Comparison of ENCODE assay signal across 1 cellular context in the genomic region with DNA sequence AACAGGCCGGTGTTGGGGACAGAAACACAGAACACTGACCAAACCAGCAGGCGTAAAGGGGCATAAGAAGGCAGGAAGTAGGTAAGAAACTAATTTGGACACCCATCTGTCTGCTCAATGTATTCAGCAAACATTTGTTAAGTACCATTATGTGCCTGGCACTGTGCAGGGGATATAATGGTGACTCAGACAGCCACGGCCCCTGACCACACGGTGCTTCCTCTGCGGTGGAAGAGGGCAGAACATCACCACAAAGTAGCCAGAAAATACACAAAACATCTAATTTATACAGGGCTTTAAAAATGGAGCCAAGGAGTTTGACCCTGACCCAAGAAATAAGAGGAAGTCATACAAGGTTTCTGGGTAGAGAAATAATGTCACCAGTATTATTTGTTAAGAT.
TF ChIP-seq lines count a peak whose summit lies in the region.

No MANE protein-coding gene starts in this region.

TF ChIP-seq in IMR-90, 13 proteins besides CTCF, POLR2A, EP300 and RAD21:
- TF ChIP-seq MXI1 (IDR thresholded peaks at IDR 0.05; ENCODE audit: borderline replicate concordance, low read depth, low read length), result no peak
- no peak for TF ChIP-seq CHD1 (IDR thresholded peaks at IDR 0.05; ENCODE audit: low read depth, low read length)
- no peak for TF ChIP-seq BHLHE40 (IDR thresholded peaks at IDR 0.05; ENCODE audit: low read depth, low read length)
- TF ChIP-seq CEBPB (IDR thresholded peaks at IDR 0.05; ENCODE audit: low read depth, low read length), result no peak
- TF ChIP-seq FOS (IDR thresholded peaks at IDR 0.05; ENCODE audit: low read depth, low read length), result no peak
- TF ChIP-seq RFX5 (IDR thresholded peaks at IDR 0.05; ENCODE audit: low read depth, low read length), result no peak
TF ChIP-seq in IMR-90: peak in this region for 0.
